26 cellular contexts compared by ENCODE assay signal in genomic region chr2:15725101-15725787, GRCh38.
"Had no signal": no experiment of that assay in that cellular context is flagged by ENCODE, and none has a peak within 500 bp of the region (broad histone marks: within the 10 kb centered on the region; RNA-seq: fewer than 3 reads in every experiment).

No MANE protein-coding gene starts in this region.

- H3K27ac ChIP-seq: SJCRH30, SK-N-MC had no signal

- H3K27me3 ChIP-seq: MG63, SJCRH30 had no signal

- H3K4me3 ChIP-seq: MG63, SJCRH30, SK-N-MC had no signal

- H3K36me3 ChIP-seq: MG63, SJCRH30, WERI-Rb-1 had no signal

- H3K9me3 ChIP-seq: MG63, SJCRH30 had no signal

- DNase-seq: activated CD4-positive, alpha-beta memory T cell treated with anti-CD3 and anti-CD28 coated beads, Interleukin-2, amount 10 ng/mL, durations not matched to agents 7 days and 5 days; activated CD4-positive, alpha-beta T cell treated with anti-CD3 and anti-CD28 coated beads for 1 hour; activated CD4-positive, alpha-beta T cell treated with anti-CD3 and anti-CD28 coated beads for 48 hours; activated CD4-positive, CD25-positive, alpha-beta regulatory T cell; activated CD8-positive, alpha-beta memory T cell treated with anti-CD3 and anti-CD28 coated beads for 24 hours; activated CD8-positive, alpha-beta memory T cell treated with anti-CD3 and anti-CD28 coated beads, Interleukin-2, amount 10 ng/mL, durations not matched to agents 7 days and 5 days; activated CD8-positive, alpha-beta memory T cell treated with anti-CD3 and anti-CD28 coated beads, Interleukin-2, amount 50 U/mL, for 48 hours; activated effector memory CD4-positive, alpha-beta T cell treated with Interleukin-2 at 50 U/mL for 16 hours; activated naive CD4-positive, alpha-beta T cell treated with anti-CD3 and anti-CD28 coated beads, Interleukin-2, amount 10 ng/mL, durations not matched to agents 7 days and 5 days; activated naive CD8-positive, alpha-beta T cell treated with anti-CD3 and anti-CD28 coated beads, Interleukin-2, amount 50 U/mL, for 24 hours; activated T-cell treated with anti-CD3 and anti-CD28 coated beads, Interleukin-2, amount 50 U/mL, for 48 hours; anterior cingulate cortex; Kasumi-1; KG1; MG63; NCI-H1092; NCI-H1436 treated with DMSO at 0.1 percent for 48 hours; NCI-H1694 treated with DMSO at 0.1 percent for 48 hours; NCI-H2029; NCI-H345; NCI-H524 treated with DMSO at 0.1 percent for 48 hours; SHP77; SJCRH30; T1000; WERI-Rb-1 had no signal

- ATAC-seq: activated CD8-positive, alpha-beta memory T cell treated with anti-CD3 and anti-CD28 coated beads, Interleukin-2, amount 10 ng/mL, durations not matched to agents 7 days and 5 days; activated naive CD8-positive, alpha-beta T cell treated with anti-CD3 and anti-CD28 coated beads, Interleukin-2, amount 50 U/mL, for 24 hours had no signal
